ENCODE assay signal across 26 cellular contexts in the genomic region with DNA sequence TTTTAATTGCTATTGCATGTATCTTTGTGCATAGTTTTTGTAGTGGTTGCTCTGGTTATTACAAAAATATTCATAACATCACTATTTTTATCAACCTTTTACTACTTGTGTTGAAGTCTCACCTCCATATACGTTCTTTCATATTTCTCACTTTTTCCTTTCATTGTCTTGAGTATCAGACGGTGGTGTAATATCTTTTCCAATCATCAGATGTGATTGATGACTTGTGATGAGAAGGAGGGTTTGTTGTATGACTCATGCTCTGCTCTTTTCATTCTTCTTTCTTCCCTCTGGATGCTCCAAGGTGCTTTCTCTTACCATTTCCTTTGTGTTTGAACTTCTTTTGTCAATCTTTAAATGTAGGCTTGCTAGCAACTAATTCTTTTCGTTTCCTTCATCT.
"Had no signal": no experiment of that assay in that cellular context is flagged by ENCODE, and none has a peak within 500 bp of the region (broad histone marks: within the 10 kb centered on the region; RNA-seq: fewer than 3 reads in every experiment).

No MANE protein-coding gene starts in this region.

- H3K9me3 Mint-ChIP-seq: activated CD4-positive, alpha-beta memory T cell treated with anti-CD3 and anti-CD28 coated beads, Interleukin-2, amount 10 ng/mL, durations not matched to agents 7 days and 5 days; activated T-helper 17 cell treated with anti-CD3 and anti-CD28 coated beads, Interleukin-2, amount 50 U/mL, for 72 hours; central memory CD8-positive, alpha-beta T cell had no signal

- DNase-seq: activated CD4-positive, alpha-beta memory T cell treated with anti-CD3 and anti-CD28 coated beads, Interleukin-2, amount 10 ng/mL, durations not matched to agents 7 days and 5 days; activated CD4-positive, alpha-beta T cell treated with anti-CD3 and anti-CD28 coated beads for 36 hours; activated CD4-positive, alpha-beta T cell treated with anti-CD3 and anti-CD28 coated beads, Interleukin-2, amount 50 U/mL, for 1 hour; activated CD4-positive, CD25-positive, alpha-beta regulatory T cell; activated gamma-delta T cell; activated naive CD4-positive, alpha-beta T cell treated with anti-CD3 and anti-CD28 coated beads for 36 hours; activated T-cell treated with anti-CD3 and anti-CD28 coated beads for 4 hours; activated T-cell treated with anti-CD3 and anti-CD28 coated beads, Interleukin-2, amount 50 U/mL, for 48 hours; adrenal gland; Kasumi-1; KBM-7; NCI-H1105 treated with DMSO at 0.1 percent for 48 hours; NCI-H1436 treated with DMSO at 0.1 percent for 48 hours; NCI-H187; NCI-H2081; NCI-H446; NCI-H524; SHP77 treated with DMSO at 0.1 percent for 48 hours; T-cell; T-helper 2 cell; T1000 had no signal

- H3K27ac Mint-ChIP-seq: activated CD4-positive, alpha-beta memory T cell treated with anti-CD3 and anti-CD28 coated beads, Interleukin-2, amount 10 ng/mL, durations not matched to agents 7 days and 5 days; activated CD4-positive, alpha-beta T cell treated with anti-CD3 and anti-CD28 coated beads for 36 hours; activated naive CD4-positive, alpha-beta T cell treated with anti-CD3 and anti-CD28 coated beads for 36 hours; activated naive CD8-positive, alpha-beta T cell; activated T-helper 17 cell treated with anti-CD3 and anti-CD28 coated beads, Interleukin-2, amount 50 U/mL, for 72 hours; brain; T-cell had no signal

- H3K4me3 Mint-ChIP-seq: activated CD4-positive, alpha-beta memory T cell treated with anti-CD3 and anti-CD28 coated beads, Interleukin-2, amount 10 ng/mL, durations not matched to agents 7 days and 5 days; activated CD4-positive, alpha-beta T cell treated with anti-CD3 and anti-CD28 coated beads for 36 hours; activated naive CD4-positive, alpha-beta T cell treated with anti-CD3 and anti-CD28 coated beads for 36 hours; activated naive CD8-positive, alpha-beta T cell; activated T-helper 17 cell treated with anti-CD3 and anti-CD28 coated beads, Interleukin-2, amount 50 U/mL, for 72 hours; brain; central memory CD8-positive, alpha-beta T cell; T-cell had no signal

- H3K4me3 ChIP-seq: adrenal gland, ascending aorta had no signal

- H3K36me3 Mint-ChIP-seq: activated naive CD8-positive, alpha-beta T cell; T-cell had no signal

- H3K27me3 Mint-ChIP-seq: activated CD4-positive, alpha-beta memory T cell treated with anti-CD3 and anti-CD28 coated beads, Interleukin-2, amount 10 ng/mL, durations not matched to agents 7 days and 5 days; activated CD4-positive, alpha-beta T cell treated with anti-CD3 and anti-CD28 coated beads for 36 hours; activated naive CD8-positive, alpha-beta T cell; activated T-helper 17 cell treated with anti-CD3 and anti-CD28 coated beads, Interleukin-2, amount 50 U/mL, for 72 hours; brain; central memory CD8-positive, alpha-beta T cell; T-cell had no signal

- H3K4me1 Mint-ChIP-seq: activated CD4-positive, alpha-beta memory T cell treated with anti-CD3 and anti-CD28 coated beads, Interleukin-2, amount 10 ng/mL, durations not matched to agents 7 days and 5 days; activated T-helper 17 cell treated with anti-CD3 and anti-CD28 coated beads, Interleukin-2, amount 50 U/mL, for 72 hours; central memory CD8-positive, alpha-beta T cell; T-cell had no signal
